In the genomic region with DNA sequence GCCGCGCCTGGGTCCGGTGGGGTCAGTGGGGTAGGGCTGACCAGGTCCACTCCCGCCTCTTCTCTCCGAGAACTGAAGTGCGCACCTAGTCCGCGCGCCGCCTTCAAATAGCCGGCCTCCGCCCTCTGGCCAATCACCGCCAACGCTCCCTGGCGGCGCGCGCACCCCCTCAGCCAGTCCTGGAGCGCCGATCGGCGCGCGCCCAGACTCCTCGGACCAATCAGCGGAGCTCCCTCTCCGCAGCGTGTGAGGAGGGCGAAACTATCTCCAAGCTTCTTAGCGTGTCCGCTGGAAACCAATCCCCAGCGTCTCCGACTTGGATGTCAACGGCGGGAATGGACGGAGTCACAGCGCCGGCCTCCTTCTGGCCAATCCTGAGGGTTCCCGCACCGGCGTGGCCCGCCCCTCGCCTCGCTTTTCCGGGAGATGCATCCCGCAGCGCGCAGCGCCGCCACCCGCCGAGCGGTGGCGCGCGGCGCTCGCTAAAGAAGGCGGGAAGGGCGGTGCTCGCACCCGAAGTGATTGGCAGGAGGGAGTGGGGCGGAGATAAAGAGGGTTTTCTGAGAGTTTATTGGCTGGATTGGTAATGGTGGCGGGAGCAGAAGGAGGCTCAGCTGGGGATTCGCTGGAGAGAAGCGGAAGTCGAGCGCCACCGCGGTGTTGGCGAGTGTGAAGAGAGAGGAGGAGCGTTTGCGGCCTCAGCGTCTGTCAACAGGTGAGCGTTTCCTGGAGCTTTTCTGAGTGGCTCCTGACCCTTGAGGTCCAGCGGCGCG, we compare ENCODE assay signal across 8 cellular contexts. TPM values are rescaled to one million over a fixed set of nuclear protein-coding genes. Genes with fewer than 3 reads are reported as not detected.
DNase-seq lines count a peak whose midpoint lies in the region; ATAC-seq and TF ChIP-seq lines count a peak whose summit lies in the region.

A gene (minus strand): TSS at position 81 of the 773 bp plus-strand sequence. CDS start 133 bp downstream, outside the sequence.

- H3K27me3 ChIP-seq in DND-41 (ENCODE audit: insufficient read depth, low read length, poor library complexity) (no peaks in the 10 kb centered on the region), KMS-11 (ENCODE audit: insufficient read depth, low read depth) (no peaks in the 10 kb centered on the region), Panc1 (ENCODE audit: control insufficient read depth, insufficient read depth, low read length) (no peaks in the 10 kb centered on the region), esophagus (ENCODE audit: control insufficient read depth in 1 of 2, insufficient read depth in 2 of 2, low read length in 2 of 2) (no peaks in the 10 kb centered on the region), mucosa of stomach (ENCODE audit: control insufficient read depth, insufficient read depth, low read length) (no peaks in the 10 kb centered on the region)

- POLR2A ChIA-PET in Panc1 (lab: Charles Lee): interaction anchor here (0.5 to 0.7 kb wide), 4 partner anchors 12 to 276 kb away, joined by 3 to 12 read pairs (median 3); no protein-coding TSS in a partner anchor

- H3K4me1 Mint-ChIP-seq in activated T-cell treated with anti-CD3 and anti-CD28 coated beads, Interleukin-2, amount 50 U/mL, for 4 hours (ENCODE audit: low read depth): peaks cover 29% of the 10 kb centered on the region

- H3K4me1 ChIP-seq in DND-41 (ENCODE audit: insufficient read depth, low read length) (peaks cover 42% of the 10 kb centered on the region), KMS-11 (ENCODE audit: low read depth, poor library complexity, severe bottlenecking) (peaks cover 23% of the 10 kb centered on the region), Panc1 (ENCODE audit: control insufficient read depth, insufficient read depth, low read length) (peaks cover 8% of the 10 kb centered on the region; the same call in 1 of the 2 replicates), esophagus (ENCODE audit: control insufficient read depth in 2 of 2, insufficient read depth in 2 of 2, low read length in 1 of 2) (peaks cover 0 to 3% of the 10 kb centered on the region in 2 donors), mucosa of stomach (ENCODE audit: control insufficient read depth, insufficient read depth, low read length) (peaks cover 8% of the 10 kb centered on the region)

- WGBS in esophagus, 2 donors: 0% methylated on average over 78 of the region's 78 CpGs

- H3K36me3 Mint-ChIP-seq in activated T-cell treated with anti-CD3 and anti-CD28 coated beads, Interleukin-2, amount 50 U/mL, for 4 hours (ENCODE audit: insufficient read depth): peaks cover 5% of the 10 kb centered on the region

- no peaks in the 10 kb centered on the region for H3K9me3 Mint-ChIP-seq in activated T-cell treated with anti-CD3 and anti-CD28 coated beads, Interleukin-2, amount 50 U/mL, for 4 hours

- BruUV-seq in Panc1 (replicated peaks; lab: Mats Ljungman, UMichigan): no TSS peak

- TF ChIP-seq CTCF in DND-41 (IDR thresholded peaks at IDR 0.05; ENCODE audit: borderline replicate concordance, extremely low read depth, low read length, poor library complexity, severe bottlenecking) (peak; percentile 96), KMS-11 (conservative IDR thresholded peaks at IDR 0.05; ENCODE audit: low read depth, low read length) (peak; percentile 47), Panc1 (IDR thresholded peaks at IDR 0.05) (peak; percentile 93)

- DNase-seq in DND-41 (peak; percentile 100), Panc1 (ENCODE audit: low read depth, low spot score) (peak; percentile 94)
- DNase-seq in activated T-cell treated with anti-CD3 and anti-CD28 coated beads, Interleukin-2, amount 50 U/mL, for 4 hours: peak; percentile 95
- peak; percentile 90 to 91 for DNase-seq in stimulated activated CD8-positive, alpha-beta memory T cell treated with anti-CD3 and anti-CD28 coated beads, Interleukin-7, amount 100 ng/mL, for 1 hour (ENCODE audit: low read depth in 2 of 2)

- H2AFZ ChIP-seq in DND-41 (ENCODE audit: low read depth, low read length) (peak within 1 kb of the TSS; percentile 81), KMS-11 (ENCODE audit: low read depth) (peak within 1 kb of the TSS; percentile 66)

- intact Hi-C loops in Panc1 (cut with micrococcal nuclease; ENCODE audit: unreplicated experiment): no loop called here

- H3K79me2 ChIP-seq in DND-41 (ENCODE audit: insufficient read depth, low read length): peaks cover 85% of the 10 kb centered on the region
- H3K79me2 ChIP-seq in KMS-11 (ENCODE audit: insufficient read depth, low read depth): peaks cover 28% of the 10 kb centered on the region

- peak within 1 kb of the TSS; percentile 84 for H3K4me2 ChIP-seq in DND-41 (ENCODE audit: insufficient read depth, low read length)
- H3K4me2 ChIP-seq in KMS-11: peak within 1 kb of the TSS; percentile 68

- peaks cover 29% of the 10 kb centered on the region for H3K36me3 ChIP-seq in DND-41 (ENCODE audit: insufficient read depth, low read length)
- H3K36me3 ChIP-seq in KMS-11 (ENCODE audit: insufficient read depth): no peaks in the 10 kb centered on the region
- H3K36me3 ChIP-seq in Panc1 (ENCODE audit: control insufficient read depth, insufficient read depth, low read length): peaks cover 6% of the 10 kb centered on the region; the same call in 1 of the 2 replicates
- H3K36me3 ChIP-seq in esophagus (ENCODE audit: control insufficient read depth in 2 of 2, insufficient read depth in 2 of 2, low read length in 1 of 2): no peaks in the 10 kb centered on the region
- no peaks in the 10 kb centered on the region for H3K36me3 ChIP-seq in mucosa of stomach (ENCODE audit: control insufficient read depth, insufficient read depth, low read length)

- peak within 1 kb of the TSS; percentile 87 for H3K9ac ChIP-seq in DND-41 (ENCODE audit: low read depth, low read length)
- H3K9ac ChIP-seq in KMS-11: peak within 1 kb of the TSS; percentile 79; the same call in 1 of the 2 replicates
- H3K9ac ChIP-seq in mucosa of stomach (ENCODE audit: low read length): peak within 1 kb of the TSS; percentile 88

- CTCF ChIA-PET in Panc1 (lab: Charles Lee): interaction anchor here (0.6 to 1.8 kb wide), 8 partner anchors 12 to 342 kb away, joined by 3 to 6 read pairs (median 5); no protein-coding TSS in a partner anchor

- in situ Hi-C loops in Panc1 (cut with HindIII; ENCODE audit: low pct_unique_long_range_greater_than_20kb, low sequenced_read_pairs): no loop called here

- H3K9me3 ChIP-seq in DND-41 (ENCODE audit: insufficient read depth, low read length, severe bottlenecking) (no peaks in the 10 kb centered on the region), Panc1 (ENCODE audit: control insufficient read depth, insufficient read depth, low read depth, low read length) (no peaks in the 10 kb centered on the region), esophagus (ENCODE audit: control insufficient read depth in 2 of 2, insufficient read depth in 1 of 2, low read depth in 1 of 2, low read length in 1 of 2) (no peaks in the 10 kb centered on the region), mucosa of stomach (ENCODE audit: control insufficient read depth, low read length) (no peaks in the 10 kb centered on the region)

- H3K4me3 ChIP-seq in DND-41 (ENCODE audit: low read depth in 1 of 2, low read length in 2 of 2) (peak within 1 kb of the TSS; percentile 75 to 88), KMS-11 (IDR thresholded peaks at IDR 0.05; ENCODE audit: insufficient read depth, low read depth, low read length) (no peak within 1 kb of the TSS), Panc1 (ENCODE audit: low read depth in 2 of 2, low read length in 2 of 2) (peak within 1 kb of the TSS; percentile 62 to 76), esophagus (ENCODE audit: low read depth in 1 of 2, low read length in 2 of 2) (peak within 1 kb of the TSS; percentile 63 to 71), mucosa of stomach (ENCODE audit: low read length) (peak within 1 kb of the TSS; percentile 54)

- H4K20me1 ChIP-seq in DND-41 (ENCODE audit: insufficient read depth, low read length): peaks cover 22% of the 10 kb centered on the region; the same call in 1 of the 2 replicates
- no peaks in the 10 kb centered on the region for H4K20me1 ChIP-seq in KMS-11 (ENCODE audit: insufficient read depth)

- peak within 1 kb of the TSS; percentile 85 for H3K4me3 Mint-ChIP-seq in activated T-cell treated with anti-CD3 and anti-CD28 coated beads, Interleukin-2, amount 50 U/mL, for 4 hours

- H3K27ac ChIP-seq in DND-41 (ENCODE audit: low read length): peak within 1 kb of the TSS; percentile 93
- H3K27ac ChIP-seq in KMS-11: peak within 1 kb of the TSS; percentile 72
- H3K27ac ChIP-seq in Panc1 (ENCODE audit: low read length): peak within 1 kb of the TSS; percentile 81
- H3K27ac ChIP-seq in esophagus (ENCODE audit: low read depth in 2 of 2, low read length in 1 of 2): peak within 1 kb of the TSS; percentile 84 to 99

- no peaks in the 10 kb centered on the region for H3K27me3 Mint-ChIP-seq in activated T-cell treated with anti-CD3 and anti-CD28 coated beads, Interleukin-2, amount 50 U/mL, for 4 hours (ENCODE audit: low read depth)

- ATAC-seq in DND-41 (ENCODE audit: insufficient read depth, low read depth) (peak; percentile 88), GM21737 (IDR thresholded peaks at IDR 0.05; ENCODE audit: unreplicated experiment) (peak; percentile 77), Panc1 (peak; percentile 93)
- ATAC-seq in activated T-cell treated with anti-CD3 and anti-CD28 coated beads, Interleukin-2, amount 50 U/mL, for 4 hours: peak; percentile 83 to 87

RNA-seq across cellular contexts. Expression of the gene that starts here (rescaled TPM):
- 35.4 TPM for total RNA-seq in Panc1 (2021; ENCODE audit: unreplicated experiment)
- polyA plus RNA-seq in Panc1 (2012; ENCODE audit: insufficient read length): 35.0 TPM
- total RNA-seq in activated T-cell treated with anti-CD3 and anti-CD28 coated beads, Interleukin-2, amount 50 U/mL, for 4 hours: 10 to 100 TPM; 18.5 to 26.7 (median 21.0) TPM
- 10 to 100 TPM in 1 of 2 donors, 1 to 10 TPM in 1; 9.1 to 14.6 TPM for polyA plus RNA-seq in esophagus
